In the genomic region with DNA sequence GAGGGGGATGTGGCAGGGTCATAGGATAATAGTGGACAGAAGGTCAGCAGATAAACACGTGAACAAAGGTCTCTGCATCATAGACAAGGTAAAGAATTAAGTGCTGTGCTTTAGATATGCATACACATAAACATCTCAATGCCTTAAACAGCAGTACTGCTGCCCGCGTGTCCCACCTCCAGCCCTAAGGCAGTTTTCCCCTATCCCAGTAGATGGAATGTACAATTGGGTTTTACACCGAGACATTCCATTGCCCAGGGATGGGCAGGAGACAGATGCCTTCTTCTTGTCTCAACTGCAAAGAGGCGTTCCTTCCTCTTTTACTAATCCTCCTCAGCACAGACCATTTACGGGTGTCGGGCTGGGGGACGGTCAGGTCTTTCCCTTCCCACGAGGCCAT, we compare ENCODE assay signal across 3 cellular contexts.
DNase-seq lines count a peak whose midpoint lies in the region; ATAC-seq lines count a peak whose summit lies in the region.
"Not testable (repeated sequence)": the region's sequence is repeated elsewhere in the genome, so short reads cannot be mapped to it uniquely, and the experiment has no call there.

No MANE protein-coding gene starts in this region.

- H3K4me2 ChIP-seq in trophoblast cell (ENCODE audit: low read length), result not testable (repeated sequence)

- H3K27me3 Mint-ChIP-seq in T-helper 2 cell treated with Interferon-gamma antibody and Interleukin-4, amounts not matched to agents 5 μg/mL and 100 μg/mL, for 36 hours (ENCODE audit: low read depth); activated CD8-positive, alpha-beta memory T cell treated with anti-CD3 and anti-CD28 coated beads, Interleukin-2, amount 10 ng/mL, durations not matched to agents 7 days and 5 days: not testable (repeated sequence)

- not testable (repeated sequence) for DNase-seq in T-helper 2 cell treated with Interferon-gamma antibody and Interleukin-4, amounts not matched to agents 5 μg/mL and 100 μg/mL, for 36 hours (ENCODE audit: low spot score); activated CD8-positive, alpha-beta memory T cell treated with anti-CD3 and anti-CD28 coated beads, Interleukin-2, amount 10 ng/mL, durations not matched to agents 7 days and 5 days
- peak; percentile 80 to 87 for DNase-seq in trophoblast cell

- H2BK12ac ChIP-seq in trophoblast cell (ENCODE audit: low read length), result not testable (repeated sequence)

- not testable (repeated sequence) for H4K91ac ChIP-seq in trophoblast cell (ENCODE audit: low read depth, low read length)

- not testable (repeated sequence) for H3K4ac ChIP-seq in trophoblast cell (ENCODE audit: low read depth, low read length)

- not testable (repeated sequence) for H3K27ac Mint-ChIP-seq in T-helper 2 cell treated with Interferon-gamma antibody and Interleukin-4, amounts not matched to agents 5 μg/mL and 100 μg/mL, for 36 hours
- peak overlapping the region; percentile 11 for H3K27ac Mint-ChIP-seq in activated CD8-positive, alpha-beta memory T cell treated with anti-CD3 and anti-CD28 coated beads, Interleukin-2, amount 10 ng/mL, durations not matched to agents 7 days and 5 days

- no CpG with 5 or more reads among the region's 9 CpGs for WGBS in trophoblast cell (ENCODE audit: extremely low coverage, insufficient coverage, insufficient read length)

- H3K79me2 ChIP-seq in trophoblast cell (ENCODE audit: control insufficient read depth, insufficient read depth, low read length, poor library complexity), result not testable (repeated sequence)

- H4K12ac ChIP-seq in trophoblast cell (ENCODE audit: low read depth, low read length), result not testable (repeated sequence)

- H2BK120ac ChIP-seq in trophoblast cell (ENCODE audit: insufficient read depth, low read length, poor library complexity), result not testable (repeated sequence)

- H3K27ac ChIP-seq in trophoblast cell (ENCODE audit: low read depth, low read length), result not testable (repeated sequence)

- H2AK5ac ChIP-seq in trophoblast cell (ENCODE audit: low read length), result not testable (repeated sequence)

- not testable (repeated sequence) for H3K36me3 ChIP-seq in trophoblast cell (ENCODE audit: control insufficient read depth in 1 of 2, insufficient read depth in 2 of 2, low read length in 2 of 2)

- H3K9ac ChIP-seq in trophoblast cell (ENCODE audit: low read length), result not testable (repeated sequence)

- peak overlapping the region; percentile 64 for H3K4me3 Mint-ChIP-seq in T-helper 2 cell treated with Interferon-gamma antibody and Interleukin-4, amounts not matched to agents 5 μg/mL and 100 μg/mL, for 36 hours
- not testable (repeated sequence) for H3K4me3 Mint-ChIP-seq in activated CD8-positive, alpha-beta memory T cell treated with anti-CD3 and anti-CD28 coated beads, Interleukin-2, amount 10 ng/mL, durations not matched to agents 7 days and 5 days

- H4K8ac ChIP-seq in trophoblast cell (ENCODE audit: low read depth, low read length), result not testable (repeated sequence)

- CTCF ChIA-PET in activated CD8-positive, alpha-beta memory T cell treated with anti-CD3 and anti-CD28 coated beads, Interleukin-2, amount 10 ng/mL, durations not matched to agents 7 days and 5 days (lab: Charles Lee), result not testable (repeated sequence)

- H2BK5ac ChIP-seq in trophoblast cell (ENCODE audit: low read depth, low read length, poor library complexity), result not testable (repeated sequence)

- ATAC-seq in activated CD8-positive, alpha-beta memory T cell treated with anti-CD3 and anti-CD28 coated beads, Interleukin-2, amount 10 ng/mL, durations not matched to agents 7 days and 5 days, result not testable (repeated sequence)

- H3K4me3 ChIP-seq in trophoblast cell (ENCODE audit: low read depth, low read length), result not testable (repeated sequence)

- not testable (repeated sequence) for H3K23ac ChIP-seq in trophoblast cell (ENCODE audit: low read length)

- not testable (repeated sequence) for H3K79me1 ChIP-seq in trophoblast cell (ENCODE audit: low read length)

- not testable (repeated sequence) for H3K18ac ChIP-seq in trophoblast cell (ENCODE audit: low read length)

- not testable (repeated sequence) for H2AFZ ChIP-seq in trophoblast cell (ENCODE audit: insufficient read depth, low read length, poor library complexity)

- peaks cover 19% of the 10 kb centered on the region for H3K9me3 Mint-ChIP-seq in T-helper 2 cell treated with Interferon-gamma antibody and Interleukin-4, amounts not matched to agents 5 μg/mL and 100 μg/mL, for 36 hours
- H3K9me3 Mint-ChIP-seq in activated CD8-positive, alpha-beta memory T cell treated with anti-CD3 and anti-CD28 coated beads, Interleukin-2, amount 10 ng/mL, durations not matched to agents 7 days and 5 days (ENCODE audit: low read depth), result peaks cover 11% of the 10 kb centered on the region

- H3K4me1 ChIP-seq in trophoblast cell (ENCODE audit: control insufficient read depth in 1 of 2, insufficient read depth in 2 of 2, low read length in 2 of 2), result not testable (repeated sequence)

- peaks cover 24% of the 10 kb centered on the region for H3K4me1 Mint-ChIP-seq in T-helper 2 cell treated with Interferon-gamma antibody and Interleukin-4, amounts not matched to agents 5 μg/mL and 100 μg/mL, for 36 hours (ENCODE audit: low read depth)
- peaks cover 41% of the 10 kb centered on the region for H3K4me1 Mint-ChIP-seq in activated CD8-positive, alpha-beta memory T cell treated with anti-CD3 and anti-CD28 coated beads, Interleukin-2, amount 10 ng/mL, durations not matched to agents 7 days and 5 days

- peaks cover 14% of the 10 kb centered on the region for H3K36me3 Mint-ChIP-seq in T-helper 2 cell treated with Interferon-gamma antibody and Interleukin-4, amounts not matched to agents 5 μg/mL and 100 μg/mL, for 36 hours (ENCODE audit: low read depth)
- peaks cover 20% of the 10 kb centered on the region for H3K36me3 Mint-ChIP-seq in activated CD8-positive, alpha-beta memory T cell treated with anti-CD3 and anti-CD28 coated beads, Interleukin-2, amount 10 ng/mL, durations not matched to agents 7 days and 5 days

- H3K27me3 ChIP-seq in trophoblast cell (ENCODE audit: insufficient read depth, low read length), result not testable (repeated sequence)

- not testable (repeated sequence) for H3K9me3 ChIP-seq in trophoblast cell (ENCODE audit: insufficient read depth, low read depth, low read length)

- not testable (repeated sequence) for H3K14ac ChIP-seq in trophoblast cell (ENCODE audit: low read length)
